In genomic region chr10:92712016-92712889, GRCh38 we compare ENCODE assay signal across 12 cellular contexts. TPM values are rescaled to one million over a fixed set of nuclear protein-coding genes. Genes with fewer than 3 reads are reported as not detected.
DNase-seq lines count a peak whose midpoint lies in the region; ATAC-seq, FAIRE-seq and TF ChIP-seq lines count a peak whose summit lies in the region.
"Had no signal": no experiment of that assay in that cellular context is flagged by ENCODE, and none has a peak within 500 bp of the region (broad histone marks: within the 10 kb centered on the region; RNA-seq: fewer than 3 reads in every experiment).

No MANE protein-coding gene starts in this region.

- no peak overlapping the region for H3K4me3 ChIP-seq in hepatocyte
- H3K4me3 ChIP-seq in heart right ventricle = no peak overlapping the region
- H3K4me3 ChIP-seq in esophagus squamous epithelium = no peak overlapping the region
- H3K4me3 ChIP-seq: psoas muscle had no signal

- H3K4me2 ChIP-seq in hepatocyte = no peak overlapping the region

- WGBS in hepatocyte (ENCODE audit: low lambda C conversion rate, missing lambda C conversion rate) = 78% methylated on average over 10 of the region's 10 CpGs
- 86 to 89% methylated on average over 10 of the region's 10 CpGs for WGBS in heart right ventricle, 2 donors
- WGBS in esophagus squamous epithelium, 2 donors = 60 to 66% methylated on average over 10 of the region's 10 CpGs

- H3K9me3 ChIP-seq in hepatocyte (ENCODE audit: low read depth) (no peaks in the 10 kb centered on the region), heart right ventricle (no peaks in the 10 kb centered on the region), esophagus squamous epithelium (no peaks in the 10 kb centered on the region)
- H3K9me3 ChIP-seq: psoas muscle had no signal

- H3K27ac ChIP-seq in hepatocyte (no peak overlapping the region), heart right ventricle (no peak overlapping the region), esophagus squamous epithelium (no peak overlapping the region)
- H3K27ac ChIP-seq: psoas muscle had no signal

- H3K27me3 ChIP-seq in hepatocyte (no peaks in the 10 kb centered on the region), heart right ventricle (peaks cover 0 to 43% (median 8%) of the 10 kb centered on the region in 7 donors), esophagus squamous epithelium (peaks cover 0 to 11% (median 0%) of the 10 kb centered on the region in 4 donors)

- ATAC-seq in HG02884 (IDR thresholded peaks at IDR 0.05; ENCODE audit: unreplicated experiment) = peak; percentile 54
- ATAC-seq in heart right ventricle = no peak
- ATAC-seq: psoas muscle had no signal

- H3K9me2 ChIP-seq in hepatocyte (replicated peaks; ENCODE audit: insufficient read depth) = no peaks in the 10 kb centered on the region

- TF ChIP-seq CTCF in hepatocyte (IDR thresholded peaks at IDR 0.05; ENCODE audit: poor library complexity) (no peak), heart right ventricle (IDR thresholded peaks at IDR 0.05) (no peak), esophagus squamous epithelium (IDR thresholded peaks at IDR 0.05) (no peak)

- TF ChIP-seq POLR2A in H54 (IDR thresholded peaks at IDR 0.05; ENCODE audit: low read depth, low read length) = no peak
- no peak for TF ChIP-seq POLR2A in esophagus squamous epithelium (IDR thresholded peaks at IDR 0.05)

- H3K36me3 ChIP-seq in hepatocyte (replicated peaks; ENCODE audit: insufficient read depth, low read depth) = no peaks in the 10 kb centered on the region
- H3K36me3 ChIP-seq in heart right ventricle = no peaks in the 10 kb centered on the region
- H3K36me3 ChIP-seq in esophagus squamous epithelium = no peaks in the 10 kb centered on the region

- intact Hi-C loops in heart right ventricle (cut with DNase I) = no loop called here
- intact Hi-C loops in esophagus squamous epithelium (cut with DNase I) = no loop called here

- H3K79me2 ChIP-seq in hepatocyte = no peaks in the 10 kb centered on the region

- DNase-seq in DMS53 treated with DMSO at 0.1 percent for 48 hours (lab: John Stamatoyannopoulos, UW; ENCODE audit: unreplicated experiment) (peak; percentile 64), NOMO-1 treated with dmso at 0.1 percent for 144 hours (lab: John Stamatoyannopoulos, UW; ENCODE audit: unreplicated experiment) (peak; percentile 65), foreskin melanocyte (peak; percentile 46), hepatocyte (ENCODE audit: low spot score) (no peak), heart right ventricle (no peak), H54 (ENCODE audit: insufficient read length, low spot score) (no peak), esophagus squamous epithelium (lab: John Stamatoyannopoulos, UW) (no peak)
- DNase-seq: activated CD4-positive, alpha-beta T cell treated with anti-CD3 and anti-CD28 coated beads for 48 hours; DMS79; psoas muscle; stimulated activated CD4-positive, alpha-beta T cell treated with anti-CD3 and anti-CD28 coated beads, Interleukin-4, amount 100 ng/mL, for 4 hours had no signal

- H2AFZ ChIP-seq in hepatocyte = no peak overlapping the region

- H3K4me1 ChIP-seq in hepatocyte (ENCODE audit: insufficient read depth) (no peaks in the 10 kb centered on the region), heart right ventricle (peaks cover 0 to 5% (median 0%) of the 10 kb centered on the region in 9 donors), esophagus squamous epithelium (no peaks in the 10 kb centered on the region)
- H3K4me1 ChIP-seq: psoas muscle had no signal

- no peak for FAIRE-seq in H54 (lab: Jason Lieb, UNC)

- no peaks in the 10 kb centered on the region for H4K20me1 ChIP-seq in hepatocyte (ENCODE audit: insufficient read depth, poor library complexity, severe bottlenecking)

RNA-seq across cellular contexts. Expression of gene HHEX, which starts 22.5 kb away (rescaled TPM):
- total RNA-seq in hepatocyte (13.0 and 15.1 TPM in 2 replicates), heart right ventricle (1 to 10 TPM; 1.8 to 8.7 (median 4.3) TPM), esophagus squamous epithelium (1 to 10 TPM in 3 of 4 donors, not detected in 1; 1.6 to 4.2 (median 3.2) TPM)
- polyA plus RNA-seq in hepatocyte (14.2 and 18.4 TPM in 2 replicates), heart right ventricle (1 to 10 TPM; 3.8 to 5.2 TPM)

Comparison
In these comparisons a context has a peak if more than half of its experiments do, and no peak if none do; other contexts are left out.
1. DNase-seq: peak in DMS53 treated with DMSO at 0.1 percent for 48 hours (single experiment), NOMO-1 treated with dmso at 0.1 percent for 144 hours (single experiment) and foreskin melanocyte (single experiment); none in hepatocyte (single experiment), heart right ventricle (0 of 2), H54 (single experiment) and esophagus squamous epithelium (single experiment).